In the genomic region with DNA sequence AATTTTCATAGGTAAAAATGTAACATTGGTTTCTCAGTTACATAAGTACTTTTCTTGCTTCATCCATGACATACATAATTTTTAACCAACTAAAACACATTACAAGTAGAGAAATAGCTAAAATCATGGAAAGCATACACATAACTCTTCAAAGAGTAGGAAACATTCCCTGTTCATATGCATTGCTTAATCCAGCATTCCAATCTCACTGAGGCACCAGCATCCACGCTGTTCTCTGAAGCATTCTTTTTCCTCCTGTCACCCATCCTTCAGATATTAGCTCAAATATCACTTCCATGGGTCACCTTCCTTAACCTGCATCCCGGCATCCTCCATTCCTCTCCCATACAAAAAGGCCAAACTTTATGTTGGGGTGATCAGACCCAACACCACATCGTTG, we compare ENCODE assay signal across 18 cellular contexts.
"Had no signal": no experiment of that assay in that cellular context is flagged by ENCODE, and none has a peak within 500 bp of the region (broad histone marks: within the 10 kb centered on the region; RNA-seq: fewer than 3 reads in every experiment).

No MANE protein-coding gene starts in this region.

- H3K4me3 Mint-ChIP-seq: activated CD4-positive, alpha-beta T cell treated with anti-CD3 and anti-CD28 coated beads, Interleukin-2, amount 10 ng/mL, durations not matched to agents 24 days and 14 days; activated CD8-positive, alpha-beta T cell treated with anti-CD3 and anti-CD28 coated beads, Interleukin-2, amount 10 ng/mL, durations not matched to agents 7 days and 5 days; activated naive CD4-positive, alpha-beta T cell treated with anti-CD3 and anti-CD28 coated beads, Interleukin-2, amount 50 U/mL, for 24 hours; brain; immature natural killer cell; neural crest cell had no signal

- H3K9me3 ChIP-seq: right lobe of liver had no signal

- H3K36me3 ChIP-seq: ovary, right lobe of liver had no signal

- DNase-seq: activated CD4-positive, alpha-beta T cell treated with anti-CD3 and anti-CD28 coated beads, Interleukin-2, amount 10 ng/mL, durations not matched to agents 24 days and 14 days; activated CD4-positive, CD25-positive, alpha-beta regulatory T cell; activated CD8-positive, alpha-beta memory T cell treated with anti-CD3 and anti-CD28 coated beads, Interleukin-2, amount 50 U/mL, for 4 hours; activated CD8-positive, alpha-beta T cell treated with anti-CD3 and anti-CD28 coated beads, Interleukin-2, amount 10 ng/mL, durations not matched to agents 7 days and 5 days; activated effector memory CD4-positive, alpha-beta T cell treated with anti-CD3 and anti-CD28 coated beads, Interleukin-2, amount 50 U/mL, for 16 hours; activated T-cell treated with anti-CD3 and anti-CD28 coated beads, Interleukin-2, amount 50 U/mL, for 48 hours; amniotic stem cell; effector memory CD4-positive, alpha-beta T cell; head of caudate nucleus; immature natural killer cell; midbrain; ovary; right lobe of liver; stimulated activated naive CD8-positive, alpha-beta T cell treated with anti-CD3 and anti-CD28 coated beads, Interleukin-15, Interleukin-2, amounts not matched to agents 100 U/mL and 50 U/mL, for 24 hours had no signal

- H3K4me3 ChIP-seq: ovary, right lobe of liver had no signal

- H3K27me3 ChIP-seq: ovary, right lobe of liver had no signal

- ATAC-seq: activated CD8-positive, alpha-beta T cell treated with anti-CD3 and anti-CD28 coated beads, Interleukin-2, amount 10 ng/mL, durations not matched to agents 7 days and 5 days; left lobe of liver; right lobe of liver; stimulated activated naive CD8-positive, alpha-beta T cell treated with anti-CD3 and anti-CD28 coated beads, Interleukin-15, Interleukin-2, amounts not matched to agents 100 U/mL and 50 U/mL, for 24 hours had no signal

- H3K27me3 Mint-ChIP-seq: activated CD4-positive, alpha-beta T cell treated with anti-CD3 and anti-CD28 coated beads, Interleukin-2, amount 10 ng/mL, durations not matched to agents 24 days and 14 days; activated naive CD4-positive, alpha-beta T cell treated with anti-CD3 and anti-CD28 coated beads, Interleukin-2, amount 50 U/mL, for 24 hours; brain had no signal

- H3K4me1 Mint-ChIP-seq: activated CD4-positive, alpha-beta T cell treated with anti-CD3 and anti-CD28 coated beads, Interleukin-2, amount 10 ng/mL, durations not matched to agents 24 days and 14 days; activated naive CD4-positive, alpha-beta T cell treated with anti-CD3 and anti-CD28 coated beads, Interleukin-2, amount 50 U/mL, for 24 hours; brain; immature natural killer cell; neural crest cell had no signal

- H3K4me1 ChIP-seq: right lobe of liver had no signal

- H3K27ac Mint-ChIP-seq: activated CD4-positive, alpha-beta T cell treated with anti-CD3 and anti-CD28 coated beads, Interleukin-2, amount 10 ng/mL, durations not matched to agents 24 days and 14 days; activated CD8-positive, alpha-beta T cell treated with anti-CD3 and anti-CD28 coated beads, Interleukin-2, amount 10 ng/mL, durations not matched to agents 7 days and 5 days; activated naive CD4-positive, alpha-beta T cell treated with anti-CD3 and anti-CD28 coated beads, Interleukin-2, amount 50 U/mL, for 24 hours; immature natural killer cell had no signal
